9 cellular contexts compared by ENCODE assay signal in genomic region chr1:19456915-19457554, GRCh38. TPM values are rescaled to one million over a fixed set of nuclear protein-coding genes. Genes with fewer than 3 reads are reported as not detected.
A peak's percentile ranks its signal among the peaks of the same experiment; 100 is the strongest.
DNase-seq lines count a peak whose midpoint lies in the region; ATAC-seq and TF ChIP-seq lines count a peak whose summit lies in the region.
"Had no signal": no experiment of that assay in that cellular context is flagged by ENCODE, and none has a peak within 500 bp of the region (broad histone marks: within the 10 kb centered on the region; RNA-seq: fewer than 3 reads in every experiment).

No MANE protein-coding gene starts in this region.

- peak overlapping the region; percentile 51 for H3K4me3 Mint-ChIP-seq in type B pancreatic cell

- H3K23ac ChIP-seq in mesendoderm (ENCODE audit: low read length), result no peak overlapping the region

- H3K36me3 ChIP-seq in heart left ventricle (no peaks in the 10 kb centered on the region), ascending aorta (no peaks in the 10 kb centered on the region), mesendoderm (ENCODE audit: control insufficient read depth, insufficient read depth, low read length) (no peaks in the 10 kb centered on the region), tibial nerve (no peaks in the 10 kb centered on the region)

- no peak overlapping the region for H3K4ac ChIP-seq in mesendoderm (ENCODE audit: low read depth, low read length)

- no peaks in the 10 kb centered on the region for H3K27me3 Mint-ChIP-seq in type B pancreatic cell

- no peak overlapping the region for H2BK5ac ChIP-seq in mesendoderm (ENCODE audit: low read length)

- H3K79me1 ChIP-seq in mesendoderm (ENCODE audit: low read length), result peaks cover 27% of the 10 kb centered on the region

- H3K36me3 Mint-ChIP-seq in type B pancreatic cell, result no peaks in the 10 kb centered on the region

- peak overlapping the region; percentile 12 for H3K9ac ChIP-seq in mesendoderm (ENCODE audit: low read length)

- no peak for TF ChIP-seq CTCF in heart left ventricle (IDR thresholded peaks at IDR 0.05)
- no peak for TF ChIP-seq CTCF in ascending aorta (IDR thresholded peaks at IDR 0.05)
- TF ChIP-seq CTCF in type B pancreatic cell (conservative IDR thresholded peaks at IDR 0.05), result no peak
- TF ChIP-seq CTCF in tibial nerve (IDR thresholded peaks at IDR 0.05), result no peak

- no peak overlapping the region for H2AK5ac ChIP-seq in mesendoderm (ENCODE audit: low read length)

- peaks cover 49% of the 10 kb centered on the region for H3K4me1 Mint-ChIP-seq in type B pancreatic cell (ENCODE audit: unreplicated experiment)

- TF ChIP-seq EP300 in tibial nerve (IDR thresholded peaks at IDR 0.05), result no peak

- H3K27ac Mint-ChIP-seq in type B pancreatic cell, result no peak overlapping the region

- H2BK120ac ChIP-seq in mesendoderm (ENCODE audit: low read depth, low read length), result no peak overlapping the region

- H3K4me2 ChIP-seq in mesendoderm (ENCODE audit: low read length), result no peak overlapping the region

- no peaks in the 10 kb centered on the region for H3K27me3 ChIP-seq in heart left ventricle
- H3K27me3 ChIP-seq in ascending aorta, result no peaks in the 10 kb centered on the region
- H3K27me3 ChIP-seq in mesendoderm (ENCODE audit: insufficient read depth, low read length, poor library complexity), result no peaks in the 10 kb centered on the region
- H3K27me3 ChIP-seq in tibial nerve, result no peaks in the 10 kb centered on the region

- peak overlapping the region; percentile 36 for H3K56ac ChIP-seq in mesendoderm (ENCODE audit: low read length)

- H3K18ac ChIP-seq in mesendoderm (ENCODE audit: low read length), result no peak overlapping the region

- no peak for ATAC-seq in heart left ventricle
- ATAC-seq in left ventricle myocardium superior, result no peak

- no peak for DNase-seq in heart left ventricle
- no peak for DNase-seq in left ventricle myocardium superior
- DNase-seq in ascending aorta (ENCODE audit: low spot score in 2 of 2), result no peak
- peak; percentile 62 for DNase-seq in mesendoderm
- no peak for DNase-seq in type B pancreatic cell (ENCODE audit: extremely low spot score, unreplicated experiment)
- no peak for DNase-seq in NCI-H226
- no peak for DNase-seq in occipital lobe (lab: John Stamatoyannopoulos, UW)
- DNase-seq in tibial nerve (ENCODE audit: low spot score in 2 of 2), result no peak
- DNase-seq: anterior cingulate cortex had no signal

- no peak for TF ChIP-seq POLR2A in heart left ventricle (IDR thresholded peaks at IDR 0.05)
- no peak for TF ChIP-seq POLR2A in tibial nerve (IDR thresholded peaks at IDR 0.05)

- H4K5ac ChIP-seq in mesendoderm (ENCODE audit: low read length), result no peak overlapping the region

- no peaks in the 10 kb centered on the region for H3K9me3 ChIP-seq in heart left ventricle
- no peaks in the 10 kb centered on the region for H3K9me3 ChIP-seq in ascending aorta
- no peaks in the 10 kb centered on the region for H3K9me3 ChIP-seq in tibial nerve

- H3K4me1 ChIP-seq in heart left ventricle (peaks cover 10 to 99% (median 86%) of the 10 kb centered on the region in 12 donors), ascending aorta (peaks cover 29 to 80% of the 10 kb centered on the region in 2 donors), mesendoderm (ENCODE audit: control insufficient read depth, low read depth, low read length) (peaks cover 25% of the 10 kb centered on the region), tibial nerve (peaks cover 0 to 84% (median 55%) of the 10 kb centered on the region in 4 donors)

- H3K27ac ChIP-seq in heart left ventricle (peak overlapping the region in 10 of 12 donors; percentile 2 to 93 (median 30)), ascending aorta (peak overlapping the region; percentile 62 to 93), mesendoderm (ENCODE audit: low read depth, low read length) (peak overlapping the region; percentile 13), tibial nerve (no peak overlapping the region)

- H3K4me3 ChIP-seq in heart left ventricle (no peak overlapping the region), ascending aorta (peak overlapping the region; percentile 0 to 7), mesendoderm (ENCODE audit: low read length) (no peak overlapping the region), tibial nerve (no peak overlapping the region)

- no peak overlapping the region for H4K8ac ChIP-seq in mesendoderm (ENCODE audit: low read depth, low read length)

- intact Hi-C loops in heart left ventricle (cut with DNase I) (no loop called here), left ventricle myocardium superior (cut with micrococcal nuclease) (no loop called here), ascending aorta (cut with DNase I) (no loop called here)

- WGBS in heart left ventricle, 4 donors, result 50 to 69% (median 64%) methylated on average over 10 of the region's 10 CpGs
- no CpG with 5 or more reads among the region's 10 CpGs for WGBS in mesendoderm (ENCODE audit: extremely low coverage, insufficient coverage, low lambda C conversion rate)
- 65 to 67% methylated on average over 10 of the region's 10 CpGs for WGBS in tibial nerve, 2 donors

- H3K79me2 ChIP-seq in mesendoderm (ENCODE audit: control insufficient read depth, insufficient read depth, low read length), result peaks cover 84% of the 10 kb centered on the region

- no peaks in the 10 kb centered on the region for H3K9me3 Mint-ChIP-seq in type B pancreatic cell

- no peak overlapping the region for H2BK15ac ChIP-seq in mesendoderm (replicated peaks; ENCODE audit: low read depth)

RNA-seq across cellular contexts. Expression of gene CAPZB, which starts 28.3 kb away (rescaled TPM):
- total RNA-seq in heart left ventricle (100 to 1,000 TPM in 8 of 9 donors, 10 to 100 TPM in 1; 77.8 to 348 (median 237) TPM), left ventricle myocardium superior (252 TPM), ascending aorta (102 TPM), type B pancreatic cell (ENCODE audit: low replicate concordance) (264 and 286 TPM in 2 replicates), occipital lobe (38.4 TPM), tibial nerve (100 to 1,000 TPM in 1 of 4 donors, 10 to 100 TPM in 3; 58.2 to 109 (median 96.7) TPM)
- polyA plus RNA-seq in heart left ventricle, result 100 to 1,000 TPM; 228 to 255 TPM
- polyA plus RNA-seq in mesendoderm (2013, experiment 1 of 2), result 289 TPM
- polyA plus RNA-seq in mesendoderm (2013, experiment 2 of 2), result 292 TPM

Comparison
In these comparisons a context has a peak if more than half of its experiments do, and no peak if none do; other contexts are left out.
1. H3K27ac ChIP-seq: peak in heart left ventricle (10 of 12), ascending aorta (2 of 2) and mesendoderm (single experiment); none in tibial nerve (0 of 4).
2. H3K4me3 ChIP-seq: peak in ascending aorta (2 of 2); none in heart left ventricle (0 of 12), mesendoderm (single experiment) and tibial nerve (0 of 4).